ENCODE assay signal across 26 cellular contexts in the genomic region with DNA sequence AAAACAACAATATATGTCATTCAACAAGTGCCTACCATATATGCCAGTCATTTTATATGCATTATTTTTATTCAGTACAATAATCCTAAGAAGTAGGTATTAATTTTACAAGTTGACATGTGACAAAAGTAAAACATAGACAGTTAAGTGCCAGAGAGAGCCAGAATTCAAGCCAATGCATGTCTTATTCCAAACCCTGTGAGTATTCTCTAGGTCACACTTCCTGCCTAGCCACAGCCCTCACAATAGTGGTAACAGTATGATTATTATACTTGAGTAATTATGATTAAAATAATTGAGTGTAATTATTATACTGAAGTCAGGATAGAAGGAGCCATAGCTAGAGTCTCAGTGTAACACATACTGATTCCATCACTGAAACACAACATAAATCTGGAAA. TPM values are rescaled to one million over a fixed set of nuclear protein-coding genes. Genes with fewer than 3 reads are reported as not detected.
DNase-seq lines count a peak whose midpoint lies in the region; ATAC-seq, FAIRE-seq and TF ChIP-seq lines count a peak whose summit lies in the region.
"Had no signal": no experiment of that assay in that cellular context is flagged by ENCODE, and none has a peak within 500 bp of the region (broad histone marks: within the 10 kb centered on the region; RNA-seq: fewer than 3 reads in every experiment).

No MANE protein-coding gene starts in this region.

- H3K4me3 ChIP-seq in HEK293 (ENCODE audit: low read depth, low read length) (no peak overlapping the region), body of pancreas (no peak overlapping the region), esophagus squamous epithelium (no peak overlapping the region)
- H3K4me3 ChIP-seq: A549; BLaER1 treated with 17β-estradiol and CSF1 and Interleukin-3, amounts not matched to agents 10 nM and 100 nM; GM12878; GM23338 had no signal

- CTCF ChIA-PET in HEK293 (lab: Yijun Ruan, JAX), result no interaction called here

- peak; percentile 75 for FAIRE-seq in colon (lab: Jason Lieb, UNC)
- FAIRE-seq: A549, D721Med, GM12878 had no signal

- H3K4me1 Mint-ChIP-seq in stimulated activated effector memory CD8-positive, alpha-beta T cell treated with anti-CD3 and anti-CD28 coated beads, Interleukin-12 subunit alpha, Interleukin-12 subunit beta, amount 100 ng/mL, for 72 hours, result peaks cover 12% of the 10 kb centered on the region
- H3K4me1 Mint-ChIP-seq: CD14-positive monocyte had no signal

- DNase-seq in epithelial cell of prostate (ENCODE audit: low read depth, low spot score), result no peak
- DNase-seq in stimulated activated effector memory CD8-positive, alpha-beta T cell treated with anti-CD3 and anti-CD28 coated beads, Interleukin-12 subunit alpha, Interleukin-12 subunit beta, amount 100 ng/mL, for 72 hours (ENCODE audit: low spot score in 2 of 2), result no peak
- DNase-seq in body of pancreas, result no peak
- no peak for DNase-seq in esophagus squamous epithelium (lab: John Stamatoyannopoulos, UW)
- DNase-seq: 8988T; ACHN; AML-193; BE2C; CD4-positive, alpha-beta T cell; CD8-positive, alpha-beta memory T cell; DMS 273 treated with DMSO at 0.1 percent for 48 hours; DMS79; EL; GDM1; H9; HFFc6 had no signal

- POLR2A ChIA-PET in HEK293 (lab: Yijun Ruan, JAX), result no interaction called here

- peaks cover under 1% of the 10 kb centered on the region for H3K9me3 Mint-ChIP-seq in stimulated activated effector memory CD8-positive, alpha-beta T cell treated with anti-CD3 and anti-CD28 coated beads, Interleukin-12 subunit alpha, Interleukin-12 subunit beta, amount 100 ng/mL, for 72 hours
- H3K9me3 Mint-ChIP-seq: CD4-positive, alpha-beta T cell; CD8-positive, alpha-beta memory T cell; GM23338; H9 had no signal

- H3K27ac ChIP-seq in HEK293 (ENCODE audit: extremely low read depth, low read depth, low read length) (no peak overlapping the region), epithelial cell of prostate (peak overlapping the region; percentile 14), body of pancreas (no peak overlapping the region), esophagus squamous epithelium (no peak overlapping the region)
- H3K27ac ChIP-seq: A549; BLaER1 treated with 17β-estradiol and CSF1 and Interleukin-3, amounts not matched to agents 10 nM and 100 nM had no signal

- intact Hi-C loops in body of pancreas (cut with DNase I), result no loop called here
- intact Hi-C loops in esophagus squamous epithelium (cut with DNase I), result no loop called here

- TF ChIP-seq CTCF in HEK293 (tag by site-specific recombination; IDR thresholded peaks at IDR 0.05), result no peak
- no peak for TF ChIP-seq CTCF in body of pancreas (IDR thresholded peaks at IDR 0.05)
- no peak for TF ChIP-seq CTCF in esophagus squamous epithelium (IDR thresholded peaks at IDR 0.05)

- H3K36me3 ChIP-seq in HEK293 (ENCODE audit: control insufficient read depth in 2 of 2, insufficient read depth in 1 of 2, low read length in 2 of 2), result no peaks in the 10 kb centered on the region
- no peaks in the 10 kb centered on the region for H3K36me3 ChIP-seq in body of pancreas (replicated peaks in 1 of 2; ENCODE audit: insufficient read depth in 1 of 2, low read depth in 2 of 2)
- H3K36me3 ChIP-seq in esophagus squamous epithelium, result no peaks in the 10 kb centered on the region
- H3K36me3 ChIP-seq: BLaER1 treated with 17β-estradiol and CSF1 and Interleukin-3, amounts not matched to agents 10 nM and 100 nM had no signal

- no peaks in the 10 kb centered on the region for H3K36me3 Mint-ChIP-seq in stimulated activated effector memory CD8-positive, alpha-beta T cell treated with anti-CD3 and anti-CD28 coated beads, Interleukin-12 subunit alpha, Interleukin-12 subunit beta, amount 100 ng/mL, for 72 hours
- H3K36me3 Mint-ChIP-seq: CD14-positive monocyte had no signal

- H3K9me3 ChIP-seq in HEK293 (ENCODE audit: control insufficient read depth, insufficient read depth, low read depth, low read length) (no peaks in the 10 kb centered on the region), body of pancreas (no peaks in the 10 kb centered on the region), esophagus squamous epithelium (no peaks in the 10 kb centered on the region)
- H3K9me3 ChIP-seq: A549; BE2C; BLaER1 treated with 17β-estradiol and CSF1 and Interleukin-3, amounts not matched to agents 10 nM and 100 nM had no signal

- H3K4me1 ChIP-seq in HEK293 (ENCODE audit: control insufficient read depth, insufficient read depth, low read length) (no peaks in the 10 kb centered on the region), body of pancreas (no peaks in the 10 kb centered on the region), esophagus squamous epithelium (no peaks in the 10 kb centered on the region)
- H3K4me1 ChIP-seq: A549; BLaER1 treated with 17β-estradiol and CSF1 and Interleukin-3, amounts not matched to agents 10 nM and 100 nM had no signal

- H3K27me3 ChIP-seq in body of pancreas, result no peaks in the 10 kb centered on the region
- no peaks in the 10 kb centered on the region for H3K27me3 ChIP-seq in esophagus squamous epithelium
- H3K27me3 ChIP-seq: BE2C; BLaER1 treated with 17β-estradiol and CSF1 and Interleukin-3, amounts not matched to agents 10 nM and 100 nM had no signal

- H3K4me3 Mint-ChIP-seq in stimulated activated effector memory CD8-positive, alpha-beta T cell treated with anti-CD3 and anti-CD28 coated beads, Interleukin-12 subunit alpha, Interleukin-12 subunit beta, amount 100 ng/mL, for 72 hours, result no peak overlapping the region
- H3K4me3 Mint-ChIP-seq: CD14-positive monocyte; CD4-positive, alpha-beta T cell; CD8-positive, alpha-beta memory T cell; GM23338; H9; HFFc6 had no signal

- peak; percentile 40 for ATAC-seq in stimulated activated effector memory CD8-positive, alpha-beta T cell treated with anti-CD3 and anti-CD28 coated beads, Interleukin-12 subunit alpha, Interleukin-12 subunit beta, amount 100 ng/mL, for 72 hours
- ATAC-seq in GM18868 (IDR thresholded peaks at IDR 0.05; ENCODE audit: unreplicated experiment) (no peak), body of pancreas (no peak)
- ATAC-seq: A549, GM12878, GM23338, HCT116 had no signal

- no peak overlapping the region for H3K27ac Mint-ChIP-seq in stimulated activated effector memory CD8-positive, alpha-beta T cell treated with anti-CD3 and anti-CD28 coated beads, Interleukin-12 subunit alpha, Interleukin-12 subunit beta, amount 100 ng/mL, for 72 hours
- H3K27ac Mint-ChIP-seq: CD14-positive monocyte; CD4-positive, alpha-beta T cell; CD8-positive, alpha-beta memory T cell; GM23338; H9; HFFc6 had no signal

- TF ChIP-seq POLR2A in body of pancreas (IDR thresholded peaks at IDR 0.05) (no peak), esophagus squamous epithelium (IDR thresholded peaks at IDR 0.05) (no peak)

TF ChIP-seq in HEK293, 187 proteins besides CTCF, POLR2A, EP300 and RAD21:
- TF ChIP-seq SCRT2 (tag by site-specific recombination; IDR thresholded peaks at IDR 0.05) (peak; percentile 63), ZNF302 (tag by site-specific recombination; IDR thresholded peaks at IDR 0.05; ENCODE audit: low read depth) (no peak)

RNA-seq across cellular contexts. Expression of gene KIF21A, which starts 52.2 kb away (rescaled TPM):
- total RNA-seq in body of pancreas (10 to 100 TPM; 19.5 to 49.1 TPM), esophagus squamous epithelium (10 to 100 TPM; 19.7 to 56.1 (median 29.4) TPM)
